Comparison of ENCODE assay signal across 1 cellular context in genomic region chr12:121719926-121720414, GRCh38.
TF ChIP-seq lines count a peak whose summit lies in the region.

No MANE protein-coding gene starts in this region.

TF ChIP-seq in HEK293, 187 proteins besides CTCF, POLR2A, EP300 and RAD21 (continued from another document and continues in another):
- no peak for TF ChIP-seq ZNF148 (tag by site-specific recombination; IDR thresholded peaks at IDR 0.05; ENCODE audit: borderline replicate concordance)
- TF ChIP-seq, protein P1, sequence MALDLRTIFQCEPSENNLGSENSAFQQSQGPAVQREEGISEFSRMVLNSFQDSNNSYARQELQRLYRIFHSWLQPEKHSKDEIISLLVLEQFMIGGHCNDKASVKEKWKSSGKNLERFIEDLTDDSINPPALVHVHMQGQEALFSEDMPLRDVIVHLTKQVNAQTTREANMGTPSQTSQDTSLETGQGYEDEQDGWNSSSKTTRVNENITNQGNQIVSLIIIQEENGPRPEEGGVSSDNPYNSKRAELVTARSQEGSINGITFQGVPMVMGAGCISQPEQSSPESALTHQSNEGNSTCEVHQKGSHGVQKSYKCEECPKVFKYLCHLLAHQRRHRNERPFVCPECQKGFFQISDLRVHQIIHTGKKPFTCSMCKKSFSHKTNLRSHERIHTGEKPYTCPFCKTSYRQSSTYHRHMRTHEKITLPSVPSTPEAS (tag by site-specific recombination; IDR thresholded peaks at IDR 0.05), result no peak
- no peak for TF ChIP-seq ZXDB (tag by site-specific recombination; IDR thresholded peaks at IDR 0.05)
- TF ChIP-seq, protein P2, sequence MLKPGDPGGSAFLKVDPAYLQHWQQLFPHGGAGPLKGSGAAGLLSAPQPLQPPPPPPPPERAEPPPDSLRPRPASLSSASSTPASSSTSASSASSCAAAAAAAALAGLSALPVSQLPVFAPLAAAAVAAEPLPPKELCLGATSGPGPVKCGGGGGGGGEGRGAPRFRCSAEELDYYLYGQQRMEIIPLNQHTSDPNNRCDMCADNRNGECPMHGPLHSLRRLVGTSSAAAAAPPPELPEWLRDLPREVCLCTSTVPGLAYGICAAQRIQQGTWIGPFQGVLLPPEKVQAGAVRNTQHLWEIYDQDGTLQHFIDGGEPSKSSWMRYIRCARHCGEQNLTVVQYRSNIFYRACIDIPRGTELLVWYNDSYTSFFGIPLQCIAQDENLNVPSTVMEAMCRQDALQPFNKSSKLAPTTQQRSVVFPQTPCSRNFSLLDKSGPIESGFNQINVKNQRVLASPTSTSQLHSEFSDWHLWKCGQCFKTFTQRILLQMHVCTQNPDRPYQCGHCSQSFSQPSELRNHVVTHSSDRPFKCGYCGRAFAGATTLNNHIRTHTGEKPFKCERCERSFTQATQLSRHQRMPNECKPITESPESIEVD (tag by site-specific recombination; IDR thresholded peaks at IDR 0.05), result no peak
- peak; percentile 87 for TF ChIP-seq OSR2 (tag by site-specific recombination; IDR thresholded peaks at IDR 0.05)
- TF ChIP-seq ZNF701 (tag by site-specific recombination; IDR thresholded peaks at IDR 0.05), result no peak
- no peak for TF ChIP-seq GLI2 (tag by site-specific recombination; IDR thresholded peaks at IDR 0.05; ENCODE audit: borderline replicate concordance, low read depth)
- peak; percentile 44 for TF ChIP-seq SP2 (tag by site-specific recombination; IDR thresholded peaks at IDR 0.05)
- TF ChIP-seq, protein P3, sequence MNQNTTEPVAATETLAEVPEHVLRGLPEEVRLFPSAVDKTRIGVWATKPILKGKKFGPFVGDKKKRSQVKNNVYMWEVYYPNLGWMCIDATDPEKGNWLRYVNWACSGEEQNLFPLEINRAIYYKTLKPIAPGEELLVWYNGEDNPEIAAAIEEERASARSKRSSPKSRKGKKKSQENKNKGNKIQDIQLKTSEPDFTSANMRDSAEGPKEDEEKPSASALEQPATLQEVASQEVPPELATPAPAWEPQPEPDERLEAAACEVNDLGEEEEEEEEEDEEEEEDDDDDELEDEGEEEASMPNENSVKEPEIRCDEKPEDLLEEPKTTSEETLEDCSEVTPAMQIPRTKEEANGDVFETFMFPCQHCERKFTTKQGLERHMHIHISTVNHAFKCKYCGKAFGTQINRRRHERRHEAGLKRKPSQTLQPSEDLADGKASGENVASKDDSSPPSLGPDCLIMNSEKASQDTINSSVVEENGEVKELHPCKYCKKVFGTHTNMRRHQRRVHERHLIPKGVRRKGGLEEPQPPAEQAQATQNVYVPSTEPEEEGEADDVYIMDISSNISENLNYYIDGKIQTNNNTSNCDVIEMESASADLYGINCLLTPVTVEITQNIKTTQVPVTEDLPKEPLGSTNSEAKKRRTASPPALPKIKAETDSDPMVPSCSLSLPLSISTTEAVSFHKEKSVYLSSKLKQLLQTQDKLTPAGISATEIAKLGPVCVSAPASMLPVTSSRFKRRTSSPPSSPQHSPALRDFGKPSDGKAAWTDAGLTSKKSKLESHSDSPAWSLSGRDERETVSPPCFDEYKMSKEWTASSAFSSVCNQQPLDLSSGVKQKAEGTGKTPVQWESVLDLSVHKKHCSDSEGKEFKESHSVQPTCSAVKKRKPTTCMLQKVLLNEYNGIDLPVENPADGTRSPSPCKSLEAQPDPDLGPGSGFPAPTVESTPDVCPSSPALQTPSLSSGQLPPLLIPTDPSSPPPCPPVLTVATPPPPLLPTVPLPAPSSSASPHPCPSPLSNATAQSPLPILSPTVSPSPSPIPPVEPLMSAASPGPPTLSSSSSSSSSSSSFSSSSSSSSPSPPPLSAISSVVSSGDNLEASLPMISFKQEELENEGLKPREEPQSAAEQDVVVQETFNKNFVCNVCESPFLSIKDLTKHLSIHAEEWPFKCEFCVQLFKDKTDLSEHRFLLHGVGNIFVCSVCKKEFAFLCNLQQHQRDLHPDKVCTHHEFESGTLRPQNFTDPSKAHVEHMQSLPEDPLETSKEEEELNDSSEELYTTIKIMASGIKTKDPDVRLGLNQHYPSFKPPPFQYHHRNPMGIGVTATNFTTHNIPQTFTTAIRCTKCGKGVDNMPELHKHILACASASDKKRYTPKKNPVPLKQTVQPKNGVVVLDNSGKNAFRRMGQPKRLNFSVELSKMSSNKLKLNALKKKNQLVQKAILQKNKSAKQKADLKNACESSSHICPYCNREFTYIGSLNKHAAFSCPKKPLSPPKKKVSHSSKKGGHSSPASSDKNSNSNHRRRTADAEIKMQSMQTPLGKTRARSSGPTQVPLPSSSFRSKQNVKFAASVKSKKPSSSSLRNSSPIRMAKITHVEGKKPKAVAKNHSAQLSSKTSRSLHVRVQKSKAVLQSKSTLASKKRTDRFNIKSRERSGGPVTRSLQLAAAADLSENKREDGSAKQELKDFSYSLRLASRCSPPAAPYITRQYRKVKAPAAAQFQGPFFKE (tag by site-specific recombination; IDR thresholded peaks at IDR 0.05; ENCODE audit: borderline replicate concordance), result no peak
- TF ChIP-seq ZSCAN16 (tag by site-specific recombination; IDR thresholded peaks at IDR 0.05), result no peak
- TF ChIP-seq ZNF354C (tag by site-specific recombination; IDR thresholded peaks at IDR 0.05; ENCODE audit: borderline replicate concordance, low read depth), result no peak
- peak; percentile 76 for TF ChIP-seq ZBTB10 (tag by site-specific recombination; IDR thresholded peaks at IDR 0.05)
- TF ChIP-seq ZNF48 (tag by site-specific recombination; IDR thresholded peaks at IDR 0.05), result no peak
- TF ChIP-seq ZNF747 (tag by site-specific recombination; IDR thresholded peaks at IDR 0.05), result no peak
- no peak for TF ChIP-seq ZNF16 (tag by site-specific recombination; IDR thresholded peaks at IDR 0.05; ENCODE audit: low read depth)
- TF ChIP-seq, protein P4, sequence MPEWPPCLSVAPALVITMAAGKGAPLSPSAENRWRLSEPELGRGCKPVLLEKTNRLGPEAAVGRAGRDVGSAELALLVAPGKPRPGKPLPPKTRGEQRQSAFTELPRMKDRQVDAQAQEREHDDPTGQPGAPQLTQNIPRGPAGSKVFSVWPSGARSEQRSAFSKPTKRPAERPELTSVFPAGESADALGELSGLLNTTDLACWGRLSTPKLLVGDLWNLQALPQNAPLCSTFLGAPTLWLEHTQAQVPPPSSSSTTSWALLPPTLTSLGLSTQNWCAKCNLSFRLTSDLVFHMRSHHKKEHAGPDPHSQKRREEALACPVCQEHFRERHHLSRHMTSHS (tag by site-specific recombination; IDR thresholded peaks at IDR 0.05), result no peak
- no peak for TF ChIP-seq ZNF202 (tag by site-specific recombination; IDR thresholded peaks at IDR 0.05; ENCODE audit: borderline replicate concordance)
- TF ChIP-seq SCRT1 (tag by site-specific recombination; IDR thresholded peaks at IDR 0.05; ENCODE audit: borderline replicate concordance), result no peak
- TF ChIP-seq KLF7 (tag by site-specific recombination; IDR thresholded peaks at IDR 0.05; ENCODE audit: borderline replicate concordance), result no peak
- TF ChIP-seq PBX3 (CRISPR knock-in tag; IDR thresholded peaks at IDR 0.05), result no peak
- TF ChIP-seq PRDM1 (tag by site-specific recombination; IDR thresholded peaks at IDR 0.05), result no peak
- no peak for TF ChIP-seq ZNF513 (tag by site-specific recombination; IDR thresholded peaks at IDR 0.05)
- TF ChIP-seq ZNF449 (tag by site-specific recombination; IDR thresholded peaks at IDR 0.05), result no peak
- TF ChIP-seq ZNF510 (tag by site-specific recombination; IDR thresholded peaks at IDR 0.05; ENCODE audit: insufficient replicate concordance), result no peak
- no peak for TF ChIP-seq TRIM28 (IDR thresholded peaks at IDR 0.05; ENCODE audit: borderline replicate concordance, low read length)
- no peak for TF ChIP-seq HOXA7 (CRISPR knock-in tag; IDR thresholded peaks at IDR 0.05; ENCODE audit: borderline replicate concordance)
- TF ChIP-seq ZNF175 (tag by site-specific recombination; IDR thresholded peaks at IDR 0.05), result no peak
- TF ChIP-seq ZNF704 (tag by site-specific recombination; IDR thresholded peaks at IDR 0.05), result no peak
- TF ChIP-seq SALL2 (tag by site-specific recombination; IDR thresholded peaks at IDR 0.05; ENCODE audit: borderline replicate concordance), result no peak
- TF ChIP-seq ZNF561 (tag by site-specific recombination; IDR thresholded peaks at IDR 0.05; ENCODE audit: borderline replicate concordance), result no peak
- TF ChIP-seq ZNF76 (tag by site-specific recombination; IDR thresholded peaks at IDR 0.05; ENCODE audit: borderline replicate concordance, low read depth), result no peak
- TF ChIP-seq ZNF114 (tag by site-specific recombination; IDR thresholded peaks at IDR 0.05), result no peak
- TF ChIP-seq ZBTB7A (tag by site-specific recombination; IDR thresholded peaks at IDR 0.05; ENCODE audit: low read depth), result peak; percentile 75; the same call in 1 of the 2 replicates
- no peak for TF ChIP-seq BCL11A (tag by site-specific recombination; IDR thresholded peaks at IDR 0.05; ENCODE audit: low read depth)
